ENCODE assay signal across 14 cellular contexts in the genomic region with DNA sequence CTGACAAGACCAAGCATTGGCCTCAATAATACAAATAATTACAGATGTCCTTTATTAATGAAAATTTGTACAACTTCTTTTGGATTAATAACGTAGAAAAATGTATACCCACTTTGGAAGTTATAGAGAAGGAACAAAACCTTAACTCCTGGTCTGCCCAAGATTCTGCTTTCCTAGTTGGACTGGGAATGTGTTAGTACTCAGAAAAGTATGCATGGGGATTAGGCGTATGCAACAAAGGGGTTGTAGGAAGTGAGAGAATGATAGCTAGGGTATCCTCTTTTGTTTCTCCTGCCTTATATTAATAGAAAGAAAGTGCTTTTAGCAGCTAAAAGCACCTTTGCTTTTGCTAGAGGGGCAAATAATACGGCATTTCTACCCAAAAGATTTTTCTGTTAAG. TPM values are rescaled to one million over a fixed set of nuclear protein-coding genes. Genes with fewer than 3 reads are reported as not detected.
DNase-seq lines count a peak whose midpoint lies in the region; ATAC-seq lines count a peak whose summit lies in the region.
"Had no signal": no experiment of that assay in that cellular context is flagged by ENCODE, and none has a peak within 500 bp of the region (broad histone marks: within the 10 kb centered on the region; RNA-seq: fewer than 3 reads in every experiment).

No MANE protein-coding gene starts in this region.

- H3K4me3 ChIP-seq in SJCRH30, result no peak overlapping the region
- H3K4me3 ChIP-seq: gastroesophageal sphincter had no signal

- no peaks in the 10 kb centered on the region for H3K27me3 ChIP-seq in SJCRH30
- H3K27me3 ChIP-seq: gastroesophageal sphincter had no signal

- peaks cover 4% of the 10 kb centered on the region for H3K36me3 ChIP-seq in SJCRH30

- no peak for ATAC-seq in activated CD4-positive, CD25-positive, alpha-beta regulatory T cell treated with anti-CD3 and anti-CD28 coated beads, Interleukin-2, amount 50 U/mL, for 24 hours
- ATAC-seq: gastroesophageal sphincter, natural killer cell had no signal

- DNase-seq in GM03348 (ENCODE audit: low spot score), result peak; percentile 66
- no peak for DNase-seq in SJCRH30
- no peak for DNase-seq in epithelial cell of prostate (ENCODE audit: low read depth, low spot score)
- DNase-seq in non-pigmented ciliary epithelial cell (ENCODE audit: low read depth), result peak; percentile 52
- no peak for DNase-seq in mucosa of gallbladder (ENCODE audit: low spot score)
- no peak for DNase-seq in islet precursor cell
- no peak for DNase-seq in cerebellar nuclear complex (lab: John Stamatoyannopoulos, UW)
- DNase-seq: activated T-cell treated with anti-CD3 and anti-CD28 coated beads for 4 hours; CD4-positive, alpha-beta T cell; natural killer cell; NCI-H2081 treated with DMSO at 0.1 percent for 48 hours; right cardiac atrium had no signal

- H3K27ac ChIP-seq in SJCRH30 (peak overlapping the region; percentile 51), epithelial cell of prostate (peak overlapping the region; percentile 71)
- H3K27ac ChIP-seq: gastroesophageal sphincter had no signal

- H3K9me3 ChIP-seq in SJCRH30 (replicated peaks), result no peaks in the 10 kb centered on the region
- H3K9me3 ChIP-seq: gastroesophageal sphincter had no signal

- H3K4me1 ChIP-seq in SJCRH30, result peaks cover 12% of the 10 kb centered on the region
- H3K4me1 ChIP-seq: gastroesophageal sphincter had no signal

RNA-seq across cellular contexts. Expression of gene GOLGA4, which starts 47.5 kb away (rescaled TPM):
- 36.2 and 41.2 TPM in 2 replicates for total RNA-seq in SJCRH30 (2014; rRNA removed; shearing (Covaris generic))
- total RNA-seq in mucosa of gallbladder, result 89.0 TPM

Comparison
In these comparisons a context has a peak if more than half of its experiments do, and no peak if none do; other contexts are left out.
1. DNase-seq: peak in GM03348 (single experiment) and non-pigmented ciliary epithelial cell (single experiment); none in SJCRH30 (0 of 2), epithelial cell of prostate (single experiment), mucosa of gallbladder (single experiment), islet precursor cell (single experiment) and cerebellar nuclear complex (0 of 2).